In genomic region chr10:112446055-112446854, GRCh38 we compare ENCODE assay signal across 8 cellular contexts. TPM values are rescaled to one million over a fixed set of nuclear protein-coding genes. Genes with fewer than 3 reads are reported as not detected.
DNase-seq lines count a peak whose midpoint lies in the region; ATAC-seq and TF ChIP-seq lines count a peak whose summit lies in the region.

No MANE protein-coding gene starts in this region.

- peaks cover 7% of the 10 kb centered on the region for H3K36me3 Mint-ChIP-seq in mesothelial cell of epicardium

- peak overlapping the region; percentile 82 to 100 (median 94) for H3K4me3 ChIP-seq in BLaER1 treated with 17β-estradiol and CSF1 and Interleukin-3, amounts not matched to agents 10 nM and 100 nM
- H3K4me3 ChIP-seq in RWPE2 (ENCODE audit: severe bottlenecking) (peak overlapping the region; percentile 96), coronary artery (peak overlapping the region; percentile 87), uterus (peak overlapping the region; percentile 55 to 99)

- H3K36me3 ChIP-seq in BLaER1 treated with 17β-estradiol and CSF1 and Interleukin-3, amounts not matched to agents 10 nM and 100 nM: peaks cover 46 to 64% (median 56%) of the 10 kb centered on the region in 11 experiments
- H3K36me3 ChIP-seq in RWPE2 (ENCODE audit: low read depth) (peaks cover 52% of the 10 kb centered on the region), uterus (no peaks in the 10 kb centered on the region)

- H3K4me3 Mint-ChIP-seq in mesothelial cell of epicardium: peak overlapping the region; percentile 82

- H3K4me1 ChIP-seq in BLaER1 treated with 17β-estradiol and CSF1 and Interleukin-3, amounts not matched to agents 10 nM and 100 nM: peaks cover 31 to 53% (median 34%) of the 10 kb centered on the region in 10 experiments
- peaks cover 10% of the 10 kb centered on the region for H3K4me1 ChIP-seq in RWPE2 (ENCODE audit: insufficient read depth, poor library complexity, severe bottlenecking)
- H3K4me1 ChIP-seq in uterus: no peaks in the 10 kb centered on the region

- TF ChIP-seq CTCF in RWPE2 (IDR thresholded peaks at IDR 0.05; ENCODE audit: poor library complexity, severe bottlenecking) (no peak), coronary artery (IDR thresholded peaks at IDR 0.05) (no peak), mesothelial cell of epicardium (IDR thresholded peaks at IDR 0.05; ENCODE audit: unreplicated experiment) (no peak), uterus (IDR thresholded peaks at IDR 0.05) (no peak)

- H3K4me1 Mint-ChIP-seq in mesothelial cell of epicardium: peaks cover 20% of the 10 kb centered on the region

- H3K4me2 ChIP-seq in BLaER1 treated with 17β-estradiol and CSF1 and Interleukin-3, amounts not matched to agents 10 nM and 100 nM: peak overlapping the region; percentile 75 to 96 (median 91)

- 0 out of 3 replicates have a peak, but pooled peaks have one; percentile 12 for ATAC-seq in RWPE2 (ENCODE audit: low read depth)
- no peak for ATAC-seq in HG03521 (IDR thresholded peaks at IDR 0.05; ENCODE audit: unreplicated experiment)
- ATAC-seq in HG03108 (IDR thresholded peaks at IDR 0.05; ENCODE audit: unreplicated experiment): no peak

- peaks cover 0 to 37% (median 24%) of the 10 kb centered on the region in 11 experiments; a peak in 16 of 22 replicates for H4K20me1 ChIP-seq in BLaER1 treated with 17β-estradiol and CSF1 and Interleukin-3, amounts not matched to agents 10 nM and 100 nM

- H3K9me3 Mint-ChIP-seq in mesothelial cell of epicardium: no peaks in the 10 kb centered on the region

- no peaks in the 10 kb centered on the region for H3K27me3 Mint-ChIP-seq in mesothelial cell of epicardium (ENCODE audit: low read depth)

- H3K9me3 ChIP-seq in BLaER1 treated with 17β-estradiol and CSF1 and Interleukin-3, amounts not matched to agents 10 nM and 100 nM (replicated peaks in 1 of 11): no peaks in the 10 kb centered on the region
- H3K9me3 ChIP-seq in RWPE2 (ENCODE audit: severe bottlenecking): no peaks in the 10 kb centered on the region
- H3K9me3 ChIP-seq in uterus: no peaks in the 10 kb centered on the region

- intact Hi-C loops in uterus (cut with DNase I; ENCODE audit: low total_unique reads): no loop called here

- peak overlapping the region; percentile 92 to 99 (median 97) for H3K27ac ChIP-seq in BLaER1 treated with 17β-estradiol and CSF1 and Interleukin-3, amounts not matched to agents 10 nM and 100 nM
- H3K27ac ChIP-seq in RWPE2 (ENCODE audit: poor library complexity, severe bottlenecking) (peak overlapping the region; percentile 64), coronary artery (peak overlapping the region; percentile 57 to 87), uterus (peak overlapping the region; percentile 90)

- peak; percentile 16 for DNase-seq in HCEC 1CT
- DNase-seq in RWPE2 (ENCODE audit: low spot score): no peak
- no peak for DNase-seq in coronary artery (ENCODE audit: low spot score)
- no peak for DNase-seq in mesothelial cell of epicardium (ENCODE audit: low spot score in 2 of 2, unreplicated experiment in 2 of 2)
- DNase-seq in uterus: no peak

- H3K9ac ChIP-seq in BLaER1 treated with 17β-estradiol and CSF1 and Interleukin-3, amounts not matched to agents 10 nM and 100 nM: peak overlapping the region; percentile 89 to 97 (median 95)

- H3K27ac Mint-ChIP-seq in mesothelial cell of epicardium: peak overlapping the region; percentile 80

- TF ChIP-seq POLR2A in uterus (IDR thresholded peaks at IDR 0.05): no peak

- no peaks in the 10 kb centered on the region for H3K27me3 ChIP-seq in BLaER1 treated with 17β-estradiol and CSF1 and Interleukin-3, amounts not matched to agents 10 nM and 100 nM
- H3K27me3 ChIP-seq in RWPE2 (ENCODE audit: insufficient read depth, poor library complexity, severe bottlenecking): no peaks in the 10 kb centered on the region
- no peaks in the 10 kb centered on the region for H3K27me3 ChIP-seq in uterus

RNA-seq across cellular contexts. Expression of gene ZDHHC6, which starts 0.5 kb away (rescaled TPM):
- total RNA-seq in mesothelial cell of epicardium (33.4 to 37.1 TPM (median 34.3 TPM) in 3 replicates), uterus (10 to 100 TPM; 22.9 to 89.7 (median 39.9) TPM)

RNA-seq across cellular contexts. Expression of gene VTI1A, which starts 0.8 kb away (rescaled TPM):
- 26.7 to 34.6 TPM (median 27.8 TPM) in 3 replicates for total RNA-seq in mesothelial cell of epicardium
- 10 to 100 TPM; 21.5 to 50.6 (median 37.5) TPM for total RNA-seq in uterus
